ENCODE assay signal across 8 cellular contexts in genomic region chr16:23640669-23640958, GRCh38. TPM values are rescaled to one million over a fixed set of nuclear protein-coding genes. Genes with fewer than 3 reads are reported as not detected.
A peak's percentile ranks its signal among the peaks of the same experiment; 100 is the strongest.
DNase-seq lines count a peak whose midpoint lies in the region; ATAC-seq and TF ChIP-seq lines count a peak whose summit lies in the region.

No MANE protein-coding gene starts in this region.

- H3K9me3 ChIP-seq in breast epithelium (no peaks in the 10 kb centered on the region), vagina (no peaks in the 10 kb centered on the region)

- H3K4ac ChIP-seq in mesendoderm (ENCODE audit: low read depth, low read length) = peak overlapping the region; percentile 93

- peaks cover 9% of the 10 kb centered on the region for H3K79me1 ChIP-seq in mesendoderm (ENCODE audit: low read length)

- peak overlapping the region; percentile 21 for H4K5ac ChIP-seq in mesendoderm (ENCODE audit: low read length)

- H3K56ac ChIP-seq in mesendoderm (ENCODE audit: low read length) = peak overlapping the region; percentile 97

- H2BK15ac ChIP-seq in mesendoderm (replicated peaks; ENCODE audit: low read depth) = no peak overlapping the region

- H3K36me3 ChIP-seq in breast epithelium (no peaks in the 10 kb centered on the region), mesendoderm (ENCODE audit: control insufficient read depth, insufficient read depth, low read length) (no peaks in the 10 kb centered on the region), vagina (peaks cover 0 to 38% of the 10 kb centered on the region in 2 donors)

- WGBS in mesendoderm (ENCODE audit: extremely low coverage, insufficient coverage, low lambda C conversion rate) = no CpG with 5 or more reads among the region's 9 CpGs

- TF ChIP-seq CTCF in GM12864 (IDR thresholded peaks at IDR 0.05; ENCODE audit: low read depth, low read length, missing control alignments) = no peak
- TF ChIP-seq CTCF in LNCaP clone FGC (IDR thresholded peaks at IDR 0.05; ENCODE audit: control insufficient read depth, extremely low read depth, insufficient read depth) = no peak
- no peak for TF ChIP-seq CTCF in breast epithelium (IDR thresholded peaks at IDR 0.05)
- TF ChIP-seq CTCF in vagina (IDR thresholded peaks at IDR 0.05) = no peak
- TF ChIP-seq CTCF in GM10248 (IDR thresholded peaks at IDR 0.05; ENCODE audit: control extremely low read depth, extremely low read depth, low read depth, missing control alignments) = no peak

- TF ChIP-seq POLR2A in breast epithelium (IDR thresholded peaks at IDR 0.05) (no peak), vagina (IDR thresholded peaks at IDR 0.05) (no peak)

- H3K4me2 ChIP-seq in mesendoderm (ENCODE audit: low read length) = peak overlapping the region; percentile 75

- H3K27ac ChIP-seq in breast epithelium (peak overlapping the region; percentile 81 to 87), mesendoderm (ENCODE audit: low read depth, low read length) (peak overlapping the region; percentile 77), vagina (peak overlapping the region; percentile 84)

- H3K23ac ChIP-seq in mesendoderm (ENCODE audit: low read length) = no peak overlapping the region

- H3K27me3 ChIP-seq in breast epithelium (no peaks in the 10 kb centered on the region), mesendoderm (ENCODE audit: insufficient read depth, low read length, poor library complexity) (no peaks in the 10 kb centered on the region), vagina (no peaks in the 10 kb centered on the region)

- no peak overlapping the region for H4K8ac ChIP-seq in mesendoderm (ENCODE audit: low read depth, low read length)

- peaks cover 17% of the 10 kb centered on the region for H3K79me2 ChIP-seq in mesendoderm (ENCODE audit: control insufficient read depth, insufficient read depth, low read length)

- no peak overlapping the region for H2AK5ac ChIP-seq in mesendoderm (ENCODE audit: low read length)

- CTCF ChIA-PET in GM10248 (lab: Yijun Ruan, JAX) = interaction anchor here (0.8 to 1.3 kb wide), 3 partner anchors 10 to 21 kb away, joined by 3 read pairs; no protein-coding TSS in a partner anchor

- H3K4me1 ChIP-seq in breast epithelium (peaks cover 0 to 17% of the 10 kb centered on the region in 2 donors), mesendoderm (ENCODE audit: control insufficient read depth, low read depth, low read length) (peaks cover 3% of the 10 kb centered on the region), vagina (peaks cover 28% of the 10 kb centered on the region)

- intact Hi-C loops in breast epithelium (cut with DNase I; ENCODE audit: low total_unique reads) = no loop called here
- intact Hi-C loops in vagina (cut with DNase I) = no loop called here

- no peak overlapping the region for H2BK120ac ChIP-seq in mesendoderm (ENCODE audit: low read depth, low read length)

- H3K4me3 ChIP-seq in GM12864 (ENCODE audit: low read depth, low read length) (peak overlapping the region; percentile 79), LNCaP clone FGC (ENCODE audit: low read depth, low read length) (peak overlapping the region; percentile 100), breast epithelium (peak overlapping the region; percentile 93 to 98 (median 95)), mesendoderm (ENCODE audit: low read length) (peak overlapping the region; percentile 84), vagina (peak overlapping the region; percentile 82 to 97)

- H2BK5ac ChIP-seq in mesendoderm (ENCODE audit: low read length) = peak overlapping the region; percentile 61

- no peak for ATAC-seq in GM18502 (IDR thresholded peaks at IDR 0.05; ENCODE audit: poor library complexity, unreplicated experiment)

- POLR2A ChIA-PET in GM10248 (lab: Yijun Ruan, JAX) = no interaction called here

- DNase-seq in GM12864 (ENCODE audit: low read depth) (no peak), LNCaP clone FGC (ENCODE audit: low read depth) (no peak), breast epithelium (ENCODE audit: low spot score in 2 of 2) (no peak), mesendoderm (peak; percentile 49), vagina (ENCODE audit: extremely low spot score in 2 of 2) (no peak), GM10248 (ENCODE audit: extremely low spot score) (no peak), hippocampal formation (lab: John Stamatoyannopoulos, UW) (no peak)

- peak overlapping the region; percentile 81 for H3K18ac ChIP-seq in mesendoderm (ENCODE audit: low read length)

- H3K9ac ChIP-seq in mesendoderm (ENCODE audit: low read length) = peak overlapping the region; percentile 95

RNA-seq across cellular contexts. Expression of gene PALB2, which starts 0.5 kb away (rescaled TPM):
- total RNA-seq in breast epithelium (10 to 100 TPM; 10.4 to 18.6 (median 10.5) TPM), vagina (10.1 TPM)
- polyA plus RNA-seq in mesendoderm (2013, experiment 1 of 2) = 35.5 TPM
- 34.6 TPM for polyA plus RNA-seq in mesendoderm (2013, experiment 2 of 2)

RNA-seq across cellular contexts. Expression of gene DCTN5, which starts 0.7 kb away (rescaled TPM):
- 10 to 100 TPM; 29.5 to 41.8 (median 41.3) TPM for total RNA-seq in breast epithelium
- polyA plus RNA-seq in mesendoderm (2013, experiment 1 of 2) = 56.1 TPM
- 52.6 TPM for polyA plus RNA-seq in mesendoderm (2013, experiment 2 of 2)
- 23.6 TPM for total RNA-seq in vagina

RNA-seq across cellular contexts. Expression of gene PLK1, which starts 38.1 kb away (rescaled TPM):
- 1 to 10 TPM in 2 of 3 donors, under 1 TPM in 1; 0.66 to 4.3 (median 1.3) TPM for total RNA-seq in breast epithelium
- 151 TPM for polyA plus RNA-seq in mesendoderm (2013, experiment 1 of 2)
- 151 TPM for polyA plus RNA-seq in mesendoderm (2013, experiment 2 of 2)
- total RNA-seq in vagina = 8.1 TPM

RNA-seq across cellular contexts. Expression of gene NDUFAB1, which starts 44.5 kb away (rescaled TPM):
- total RNA-seq in breast epithelium = 10 to 100 TPM; 59.4 to 75.1 (median 64.6) TPM
- polyA plus RNA-seq in mesendoderm (2013, experiment 1 of 2) = 256 TPM
- polyA plus RNA-seq in mesendoderm (2013, experiment 2 of 2) = 246 TPM
- total RNA-seq in vagina = 68.8 TPM
